7 cellular contexts compared by ENCODE assay signal in the genomic region with DNA sequence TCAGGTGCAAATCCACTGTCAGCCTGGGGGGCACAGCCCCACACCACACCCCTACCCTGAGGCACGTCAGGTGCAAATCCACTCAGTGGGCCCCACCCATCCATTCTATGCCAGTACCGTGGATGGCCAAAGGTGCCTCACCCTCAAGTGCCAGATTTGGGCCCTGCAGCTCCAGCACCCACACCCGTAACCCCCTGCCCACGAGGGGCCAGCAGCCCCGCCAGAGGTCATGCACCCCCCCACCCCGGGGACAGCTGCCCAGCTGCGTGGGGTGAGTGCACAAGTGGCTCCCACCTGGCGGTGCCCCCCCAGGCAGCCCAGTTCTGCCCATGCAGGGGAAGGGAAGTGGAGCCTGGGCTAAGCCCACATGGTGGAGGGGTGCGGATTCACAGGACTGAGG.
"Had no signal": no experiment of that assay in that cellular context is flagged by ENCODE, and none has a peak within 500 bp of the region (broad histone marks: within the 10 kb centered on the region; RNA-seq: fewer than 3 reads in every experiment).

No MANE protein-coding gene starts in this region.

- H3K27ac Mint-ChIP-seq: IgD-negative memory B cell had no signal

- H3K4me3 ChIP-seq: K562 had no signal

- ATAC-seq: HepG2, K562 had no signal

- H3K27ac ChIP-seq: HL-60 had no signal

- H3K27me3 Mint-ChIP-seq: IgD-negative memory B cell had no signal

- DNase-seq: IMR-90, KBM-7, KG1 had no signal

- H3K4me1 Mint-ChIP-seq: IgD-negative memory B cell had no signal
